In genomic region chrX:23766650-23767551, GRCh38 we compare ENCODE assay signal across 9 cellular contexts. TPM values are rescaled to one million over a fixed set of nuclear protein-coding genes. Genes with fewer than 3 reads are reported as not detected.
DNase-seq lines count a peak whose midpoint lies in the region; ATAC-seq and TF ChIP-seq lines count a peak whose summit lies in the region.
"Had no signal": no experiment of that assay in that cellular context is flagged by ENCODE, and none has a peak within 500 bp of the region (broad histone marks: within the 10 kb centered on the region; RNA-seq: fewer than 3 reads in every experiment).

No MANE protein-coding gene starts in this region.

- H3K27me3 Mint-ChIP-seq in CD4-positive, alpha-beta memory T cell, result no peaks in the 10 kb centered on the region
- H3K27me3 Mint-ChIP-seq in chondrocyte (ENCODE audit: low read depth), result no peaks in the 10 kb centered on the region

- no peaks in the 10 kb centered on the region for H3K36me3 ChIP-seq in CD4-positive, alpha-beta memory T cell (ENCODE audit: insufficient read depth, low read length)

- no peaks in the 10 kb centered on the region for H3K9me3 Mint-ChIP-seq in CD4-positive, alpha-beta memory T cell
- no peaks in the 10 kb centered on the region for H3K9me3 Mint-ChIP-seq in chondrocyte (ENCODE audit: low read depth)

- ATAC-seq in GM19452 (IDR thresholded peaks at IDR 0.05; ENCODE audit: unreplicated experiment) (peak; percentile 67), HG02970 (IDR thresholded peaks at IDR 0.05; ENCODE audit: low FRiP score, unreplicated experiment) (no peak)

- H3K9me3 ChIP-seq in CD4-positive, alpha-beta memory T cell (ENCODE audit: control insufficient read depth in 1 of 2, low read length in 2 of 2), result no peaks in the 10 kb centered on the region

- no peaks in the 10 kb centered on the region for H3K4me1 ChIP-seq in CD4-positive, alpha-beta memory T cell (ENCODE audit: insufficient read depth, low read length)

- H3K4me3 ChIP-seq in CD4-positive, alpha-beta memory T cell (ENCODE audit: low read length in 2 of 2), result peak overlapping the region in 1 of 2 donors; percentile 28
- H3K4me3 ChIP-seq: hepatocyte had no signal

- H3K4me1 Mint-ChIP-seq in CD4-positive, alpha-beta memory T cell, result peaks cover 0 to 5% (median 0%) of the 10 kb centered on the region in 4 donors
- no peaks in the 10 kb centered on the region for H3K4me1 Mint-ChIP-seq in chondrocyte (ENCODE audit: low read depth)

- H3K27ac ChIP-seq in CD4-positive, alpha-beta memory T cell (ENCODE audit: low read depth, low read length), result no peak overlapping the region
- H3K27ac ChIP-seq: hepatocyte had no signal

- peak overlapping the region; percentile 25 to 83 (median 66) for H3K4me3 Mint-ChIP-seq in CD4-positive, alpha-beta memory T cell
- H3K4me3 Mint-ChIP-seq in chondrocyte (ENCODE audit: unreplicated experiment), result no peak overlapping the region

- H3K36me3 Mint-ChIP-seq in CD4-positive, alpha-beta memory T cell, result no peaks in the 10 kb centered on the region
- no peaks in the 10 kb centered on the region for H3K36me3 Mint-ChIP-seq in chondrocyte (ENCODE audit: low read depth)

- TF ChIP-seq CTCF in chondrocyte (IDR thresholded peaks at IDR 0.05), result no peak

- POLR2A ChIA-PET in CD4-positive, alpha-beta memory T cell (lab: Charles Lee; ENCODE audit: partially characterized antibody), result interaction anchor here (0.7 to 1.3 kb wide), 5 partner anchors 10 to 135 kb away, joined by 3 to 9 read pairs (median 3); partner anchors contain the start of gene SAT1

- no peaks in the 10 kb centered on the region for H3K27me3 ChIP-seq in CD4-positive, alpha-beta memory T cell (ENCODE audit: insufficient read depth, low read length)
- H3K27me3 ChIP-seq: hepatocyte had no signal

- DNase-seq in CD4-positive, alpha-beta memory T cell, result no peak
- DNase-seq in SK-N-DZ (ENCODE audit: low spot score) (peak; percentile 18), left kidney (ENCODE audit: low read depth, low spot score) (peak; percentile 18), DMS114 treated with DMSO at 0.1 percent for 48 hours (lab: John Stamatoyannopoulos, UW; ENCODE audit: unreplicated experiment) (no peak), chondrocyte (ENCODE audit: low spot score) (no peak)
- no peak for DNase-seq in stimulated activated naive CD4-positive, alpha-beta T cell treated with Interleukin-2 at 50 U/mL for 16 hours (lab: John Stamatoyannopoulos, UW)

- intact Hi-C loops in CD4-positive, alpha-beta memory T cell (cut with micrococcal nuclease), result no loop called here

- H3K27ac Mint-ChIP-seq in CD4-positive, alpha-beta memory T cell, result peak overlapping the region in 5 of 7 donors; percentile 29 to 82 (median 77)
- H3K27ac Mint-ChIP-seq in chondrocyte (ENCODE audit: unreplicated experiment), result no peak overlapping the region

- CTCF ChIA-PET in CD4-positive, alpha-beta memory T cell (lab: Charles Lee; ENCODE audit: partially characterized antibody), result interaction anchor here (1.4 to 2.1 kb wide), 2 partner anchors 16 to 135 kb away, joined by 4 to 6 read pairs; partner anchors contain the start of gene SAT1

RNA-seq across cellular contexts. Expression of gene SAT1, which starts 16.1 kb away (rescaled TPM):
- total RNA-seq in CD4-positive, alpha-beta memory T cell, result 100 to 1,000 TPM; 139 to 145 TPM
- polyA plus RNA-seq in CD4-positive, alpha-beta memory T cell, result 100 to 1,000 TPM; 127 to 134 TPM
- 17.8 and 23.0 TPM in 2 replicates for polyA plus RNA-seq in SK-N-DZ (2014; cell fraction: cytosol; rRNA removed)
- 63.4 and 74.4 TPM in 2 replicates for polyA plus RNA-seq in SK-N-DZ (2014; cell fraction: nucleus; rRNA removed)
- 157 to 264 TPM (median 263 TPM) in 3 replicates for total RNA-seq in chondrocyte

RNA-seq across cellular contexts. Expression of gene ACOT9, which starts 23.8 kb away (rescaled TPM):
- 10 to 100 TPM; 21.2 to 25.2 TPM for total RNA-seq in CD4-positive, alpha-beta memory T cell
- 10 to 100 TPM; 22.5 to 28.1 TPM for polyA plus RNA-seq in CD4-positive, alpha-beta memory T cell
- 40.6 and 53.1 TPM in 2 replicates for polyA plus RNA-seq in SK-N-DZ (2014; cell fraction: cytosol; rRNA removed)
- 48.0 and 50.0 TPM in 2 replicates for polyA plus RNA-seq in SK-N-DZ (2014; cell fraction: nucleus; rRNA removed)
- 69.3 to 99.6 TPM (median 94.6 TPM) in 3 replicates for total RNA-seq in chondrocyte

Comparison
In these comparisons a context has a peak if more than half of its experiments do, and no peak if none do; other contexts are left out.
1. DNase-seq: peak in SK-N-DZ (single experiment) and left kidney (single experiment); none in CD4-positive, alpha-beta memory T cell (0 of 5), stimulated activated naive CD4-positive, alpha-beta T cell treated with Interleukin-2 at 50 U/mL for 16 hours (single experiment), DMS114 treated with DMSO at 0.1 percent for 48 hours (single experiment) and chondrocyte (single experiment).